Comparison of ENCODE assay signal across 1 cellular context in the genomic region with DNA sequence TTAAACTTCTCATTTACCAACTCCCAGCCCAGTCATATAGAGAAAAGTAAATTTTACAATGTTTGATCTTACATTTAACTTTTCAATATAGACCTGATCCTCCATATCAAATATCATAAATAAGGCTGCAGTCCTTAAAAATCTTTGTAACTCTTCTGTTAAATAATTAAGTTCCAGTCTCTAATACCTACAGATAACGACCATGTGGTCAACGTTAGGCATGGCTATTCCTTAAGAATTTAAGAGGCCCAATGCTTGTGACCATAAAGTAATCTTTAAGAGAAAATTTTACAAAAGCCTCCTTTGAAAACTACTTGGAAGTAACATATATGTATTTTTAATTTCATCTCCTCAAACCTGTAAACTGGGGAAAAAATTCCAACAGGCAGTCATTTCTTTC.
TF ChIP-seq lines count a peak whose summit lies in the region.

No MANE protein-coding gene starts in this region.

TF ChIP-seq in GM12878, 131 proteins besides CTCF, POLR2A, EP300 and RAD21:
- TF ChIP-seq JUNB (IDR thresholded peaks at IDR 0.05) (peak; percentile 22; the same call in 1 of the 2 replicates), SPI1 (IDR thresholded peaks at IDR 0.05; ENCODE audit: borderline replicate concordance, insufficient read depth, low read depth, low read length) (no peak)
TF ChIP-seq in GM12878: peak in this region for 1.
